ENCODE assay signal across 26 cellular contexts in genomic region chr2:150679456-150680120, GRCh38.
DNase-seq lines count a peak whose midpoint lies in the region; ATAC-seq, FAIRE-seq and TF ChIP-seq lines count a peak whose summit lies in the region.
"Had no signal": no experiment of that assay in that cellular context is flagged by ENCODE, and none has a peak within 500 bp of the region (broad histone marks: within the 10 kb centered on the region; RNA-seq: fewer than 3 reads in every experiment).

No MANE protein-coding gene starts in this region.

- peak overlapping the region; percentile 1 for H3K4me2 ChIP-seq in keratinocyte (ENCODE audit: control insufficient read depth, extremely low read depth, insufficient read depth, low read depth, low read length)
- H3K4me2 ChIP-seq: hepatocyte, neural progenitor cell had no signal

- H3K9me1 ChIP-seq in keratinocyte (ENCODE audit: control insufficient read depth, extremely low read depth, insufficient read depth, low read length), result no peaks in the 10 kb centered on the region

- DNase-seq in A172 (ENCODE audit: low spot score) (peak; percentile 64), HCEC 1CT (peak; percentile 41), adrenal gland (peak in 5 of 7 donors; percentile 21 to 39 (median 28)), keratinocyte (ENCODE audit: low read depth, low spot score) (no peak), dermis blood vessel endothelial cell (no peak), sigmoid colon (no peak), MV-4-11 (lab: John Stamatoyannopoulos, UW) (no peak)
- DNase-seq: 8988T; activated CD4-positive, alpha-beta T cell treated with anti-CD3 and anti-CD28 coated beads, Interleukin-2, amount 50 U/mL, for 4 hours; activated gamma-delta T cell; central memory CD4-positive, alpha-beta T cell; COR-L47; foreskin melanocyte; immature natural killer cell; NK-92 treated with Interleukin-12 subunit alpha and Interleukin-12 subunit beta, amount 100 ng/mL, for 24 hours; stimulated activated CD4-positive, alpha-beta T cell treated with anti-CD3 and anti-CD28 coated beads, Interleukin-4, amount 100 ng/mL, for 1 hour; stimulated activated naive CD4-positive, alpha-beta T cell treated with Interleukin-2 at 50 U/mL for 16 hours; WERI-Rb-1 had no signal

- H3K4me1 ChIP-seq in adrenal gland (replicated peaks in 1 of 2) (peaks cover 0 to 6% of the 10 kb centered on the region in 2 donors), keratinocyte (ENCODE audit: control insufficient read depth, extremely low read depth, insufficient read depth, low read length) (no peaks in the 10 kb centered on the region), sigmoid colon (no peaks in the 10 kb centered on the region)
- H3K4me1 ChIP-seq: neural progenitor cell, prostate gland had no signal

- H3K36me3 ChIP-seq in adrenal gland (replicated peaks in 1 of 2) (no peaks in the 10 kb centered on the region), keratinocyte (ENCODE audit: control insufficient read depth in 2 of 2, extremely low read depth in 1 of 2, insufficient read depth in 2 of 2, low read length in 2 of 2) (no peaks in the 10 kb centered on the region), sigmoid colon (no peaks in the 10 kb centered on the region)
- H3K36me3 ChIP-seq: neural progenitor cell, prostate gland, thoracic aorta, WERI-Rb-1 had no signal

- WGBS in adrenal gland, 4 donors, result 55 to 67% (median 58%) methylated on average over 8 of the region's 8 CpGs
- 86% methylated on average over 8 of the region's 8 CpGs for WGBS in sigmoid colon, 2 donors

- TF ChIP-seq EP300 in sigmoid colon (IDR thresholded peaks at IDR 0.05), result no peak

- no peak for TF ChIP-seq POLR2A in adrenal gland (IDR thresholded peaks at IDR 0.05)
- no peak for TF ChIP-seq POLR2A in sigmoid colon (IDR thresholded peaks at IDR 0.05)

- H3K4me3 ChIP-seq in adrenal gland (no peak overlapping the region), keratinocyte (ENCODE audit: control insufficient read depth in 2 of 3, extremely low read depth in 1 of 3, insufficient read depth in 2 of 3, low read depth in 1 of 3, low read length in 3 of 3) (no peak overlapping the region), sigmoid colon (no peak overlapping the region)
- H3K4me3 ChIP-seq: hepatocyte, neural progenitor cell, prostate gland, skin epidermis, thoracic aorta had no signal

- no peak overlapping the region for H2AFZ ChIP-seq in keratinocyte (ENCODE audit: control insufficient read depth, low read length)
- H2AFZ ChIP-seq: hepatocyte, neural progenitor cell had no signal

- H3K9ac ChIP-seq in keratinocyte (ENCODE audit: control insufficient read depth, extremely low read depth, insufficient read depth, low read length), result no peak overlapping the region
- H3K9ac ChIP-seq: neural progenitor cell had no signal

- H3K27ac ChIP-seq in adrenal gland, result peak overlapping the region in 2 of 5 donors; percentile 27 to 39
- no peak overlapping the region for H3K27ac ChIP-seq in keratinocyte (ENCODE audit: control insufficient read depth, insufficient read depth, low read length)
- H3K27ac ChIP-seq in sigmoid colon, result no peak overlapping the region
- H3K27ac ChIP-seq: neural progenitor cell, prostate gland, thoracic aorta, WERI-Rb-1 had no signal

- H4K20me1 ChIP-seq in keratinocyte (ENCODE audit: control insufficient read depth, extremely low read depth, insufficient read depth, low read length), result no peaks in the 10 kb centered on the region

- FAIRE-seq in keratinocyte (lab: Jason Lieb, UNC), result peak; percentile 56
- FAIRE-seq: H1, RCC 7860 had no signal

- TF ChIP-seq CTCF in adrenal gland (IDR thresholded peaks at IDR 0.05) (no peak), keratinocyte (optimal IDR thresholded peaks at IDR 0.05 in 1 of 3, IDR thresholded peaks at IDR 0.05 in 1 of 3, conservative IDR thresholded peaks at IDR 0.05 in 1 of 3; ENCODE audit: extremely low read depth in 1 of 3, insufficient read depth in 2 of 3, low read length in 3 of 3) (no peak), sigmoid colon (IDR thresholded peaks at IDR 0.05) (no peak)

- ATAC-seq in HG02852 (IDR thresholded peaks at IDR 0.05; ENCODE audit: unreplicated experiment), result no peak

- dilution Hi-C loops in keratinocyte (cut with MboI; ENCODE audit: extremely low pct_ligation_motif_present, low sequenced_read_pairs), result no loop called here

- intact Hi-C loops in adrenal gland (cut with DNase I), result no loop called here
- intact Hi-C loops in sigmoid colon (cut with DNase I), result no loop called here

- H3K9me3 ChIP-seq in adrenal gland (replicated peaks in 1 of 3) (no peaks in the 10 kb centered on the region), keratinocyte (ENCODE audit: control insufficient read depth, low read depth, low read length) (no peaks in the 10 kb centered on the region), sigmoid colon (no peaks in the 10 kb centered on the region)
- H3K9me3 ChIP-seq: prostate gland, thoracic aorta had no signal

- H3K79me2 ChIP-seq in keratinocyte (ENCODE audit: control insufficient read depth, insufficient read depth, low read length), result no peaks in the 10 kb centered on the region
- H3K79me2 ChIP-seq: hepatocyte had no signal

- H3K27me3 ChIP-seq in adrenal gland (no peaks in the 10 kb centered on the region), keratinocyte (ENCODE audit: control insufficient read depth, extremely low read depth, insufficient read depth, low read length) (no peaks in the 10 kb centered on the region), sigmoid colon (no peaks in the 10 kb centered on the region)
- H3K27me3 ChIP-seq: hepatocyte, neural progenitor cell had no signal

Comparison
In these comparisons a context has a peak if more than half of its experiments do, and no peak if none do; other contexts are left out.
1. DNase-seq: peak in A172 (single experiment), HCEC 1CT (single experiment) and adrenal gland (5 of 7); none in keratinocyte (single experiment), dermis blood vessel endothelial cell (single experiment), sigmoid colon (single experiment) and MV-4-11 (single experiment).